In genomic region chr17:6069611-6070279, GRCh38 we compare ENCODE assay signal across 9 cellular contexts. TPM values are rescaled to one million over a fixed set of nuclear protein-coding genes. Genes with fewer than 3 reads are reported as not detected.
DNase-seq lines count a peak whose midpoint lies in the region; ATAC-seq and TF ChIP-seq lines count a peak whose summit lies in the region.
"Had no signal": no experiment of that assay in that cellular context is flagged by ENCODE, and none has a peak within 500 bp of the region (broad histone marks: within the 10 kb centered on the region; RNA-seq: fewer than 3 reads in every experiment).

No MANE protein-coding gene starts in this region.

- H3K4me1 Mint-ChIP-seq in GM23338, result peaks cover 28% of the 10 kb centered on the region
- peaks cover 4% of the 10 kb centered on the region for H3K4me1 Mint-ChIP-seq in T-helper 2 cell treated with Interferon-gamma antibody and Interleukin-4, amounts not matched to agents 5 μg/mL and 100 μg/mL, for 36 hours (ENCODE audit: low read depth)
- peaks cover 13% of the 10 kb centered on the region for H3K4me1 Mint-ChIP-seq in osteocyte (ENCODE audit: unreplicated experiment)

- H3K79me2 ChIP-seq in GM23338 (replicated peaks; ENCODE audit: insufficient read depth), result peaks cover 20% of the 10 kb centered on the region; the same call in 1 of the 2 replicates

- H3K4me2 ChIP-seq in GM23338, result peak overlapping the region; percentile 78

- intact Hi-C loops in Right ventricle myocardium superior (cut with DNase I), result no loop called here

- H3K4me3 ChIP-seq in GM23338, result peak overlapping the region; percentile 49; the same call in 1 of the 2 replicates
- H3K4me3 ChIP-seq: SK-N-MC had no signal

- peaks cover 2% of the 10 kb centered on the region; the same call in 2 of the 3 replicates for H3K9me3 Mint-ChIP-seq in GM23338
- no peaks in the 10 kb centered on the region for H3K9me3 Mint-ChIP-seq in T-helper 2 cell treated with Interferon-gamma antibody and Interleukin-4, amounts not matched to agents 5 μg/mL and 100 μg/mL, for 36 hours
- H3K9me3 Mint-ChIP-seq in osteocyte (ENCODE audit: unreplicated experiment), result no peaks in the 10 kb centered on the region

- H3K4me1 ChIP-seq in GM23338 (ENCODE audit: insufficient read depth), result no peaks in the 10 kb centered on the region; the same call in 1 of the 2 replicates

- peak overlapping the region; percentile 86 for H3K4me3 Mint-ChIP-seq in GM23338
- H3K4me3 Mint-ChIP-seq in T-helper 2 cell treated with Interferon-gamma antibody and Interleukin-4, amounts not matched to agents 5 μg/mL and 100 μg/mL, for 36 hours, result peak overlapping the region; percentile 76
- H3K4me3 Mint-ChIP-seq in osteocyte (ENCODE audit: unreplicated experiment), result peak overlapping the region; percentile 73

- H3K27me3 Mint-ChIP-seq in GM23338 (ENCODE audit: insufficient read depth, low read depth, poor library complexity) (peaks cover 22% of the 10 kb centered on the region), osteocyte (ENCODE audit: unreplicated experiment) (peaks cover 32% of the 10 kb centered on the region)
- H3K27me3 Mint-ChIP-seq in T-helper 2 cell treated with Interferon-gamma antibody and Interleukin-4, amounts not matched to agents 5 μg/mL and 100 μg/mL, for 36 hours (ENCODE audit: low read depth), result peaks cover 56% of the 10 kb centered on the region

- TF ChIP-seq CTCF in GM23338 (conservative IDR thresholded peaks at IDR 0.05; ENCODE audit: low read depth in 2 of 2) (no peak), osteocyte (IDR thresholded peaks at IDR 0.05) (no peak)

- no peak overlapping the region for H3K27ac ChIP-seq in GM23338 (ENCODE audit: low read depth)
- H3K27ac ChIP-seq: SK-N-MC had no signal

- no peaks in the 10 kb centered on the region for H3F3A ChIP-seq in GM23338 (replicated peaks; ENCODE audit: low read depth)

- peaks cover 26% of the 10 kb centered on the region for H3K27me3 ChIP-seq in GM23338 (ENCODE audit: insufficient read depth)

- H3K36me3 Mint-ChIP-seq in GM23338 (ENCODE audit: low read depth) (no peaks in the 10 kb centered on the region; the same call in 2 of the 3 replicates), osteocyte (ENCODE audit: unreplicated experiment) (no peaks in the 10 kb centered on the region)
- no peaks in the 10 kb centered on the region for H3K36me3 Mint-ChIP-seq in T-helper 2 cell treated with Interferon-gamma antibody and Interleukin-4, amounts not matched to agents 5 μg/mL and 100 μg/mL, for 36 hours (ENCODE audit: low read depth)

- no peaks in the 10 kb centered on the region for H3K9me2 ChIP-seq in GM23338 (ENCODE audit: insufficient read depth)

- H3K27ac Mint-ChIP-seq in GM23338, result no peak overlapping the region
- H3K27ac Mint-ChIP-seq in T-helper 2 cell treated with Interferon-gamma antibody and Interleukin-4, amounts not matched to agents 5 μg/mL and 100 μg/mL, for 36 hours, result no peak overlapping the region
- no peak overlapping the region for H3K27ac Mint-ChIP-seq in osteocyte (ENCODE audit: unreplicated experiment)

- no peaks in the 10 kb centered on the region; the same call in 1 of the 2 replicates for H4K20me1 ChIP-seq in GM23338 (replicated peaks; ENCODE audit: insufficient read depth)

- ATAC-seq in GM23338 (no peak), Right ventricle myocardium superior (ENCODE audit: poor library complexity) (peak; percentile 48), HG03097 (IDR thresholded peaks at IDR 0.05; ENCODE audit: low FRiP score, unreplicated experiment) (no peak), GM18868 (IDR thresholded peaks at IDR 0.05; ENCODE audit: unreplicated experiment) (no peak), SK-N-SH treated with all-trans-retinoic acid at 6 μM for 48 hours (no peak)

- DNase-seq in GM23338 (ENCODE audit: low spot score), result peak; percentile 21
- no peak for DNase-seq in T-helper 2 cell treated with Interferon-gamma antibody and Interleukin-4, amounts not matched to agents 5 μg/mL and 100 μg/mL, for 36 hours (ENCODE audit: low spot score)
- no peak for DNase-seq in Right ventricle myocardium superior
- DNase-seq in osteocyte (ENCODE audit: extremely low spot score, unreplicated experiment), result no peak
- no peak for DNase-seq in NCI-H187 (lab: John Stamatoyannopoulos, UW)

- no peaks in the 10 kb centered on the region for H3K36me3 ChIP-seq in GM23338 (ENCODE audit: insufficient read depth)

- no peak overlapping the region for H2AFZ ChIP-seq in GM23338

TF ChIP-seq in GM23338, 12 proteins besides CTCF, POLR2A, EP300 and RAD21:
- TF ChIP-seq ETS1 (IDR thresholded peaks at IDR 0.05), result no peak

TF ChIP-seq in SK-N-SH treated with all-trans-retinoic acid at 6 μM for 48 hours, 23 proteins besides CTCF, POLR2A, EP300 and RAD21 (continues in another document):
- TF ChIP-seq ZNF8 (CRISPR knock-in tag; IDR thresholded peaks at IDR 0.05) (no peak), ZFP30 (CRISPR knock-in tag; IDR thresholded peaks at IDR 0.05) (no peak), CREB5 (CRISPR knock-in tag; IDR thresholded peaks at IDR 0.05; ENCODE audit: low read depth) (no peak), PPARA (CRISPR knock-in tag; IDR thresholded peaks at IDR 0.05; ENCODE audit: borderline replicate concordance) (no peak), TSHZ2 (CRISPR knock-in tag; IDR thresholded peaks at IDR 0.05) (no peak), CSDC2 (CRISPR knock-in tag; IDR thresholded peaks at IDR 0.05) (no peak), TOX (CRISPR knock-in tag; IDR thresholded peaks at IDR 0.05; ENCODE audit: borderline replicate concordance) (no peak), ESRRG (CRISPR knock-in tag; IDR thresholded peaks at IDR 0.05) (no peak), BACH2 (CRISPR knock-in tag; IDR thresholded peaks at IDR 0.05; ENCODE audit: borderline replicate concordance) (no peak), GLIS3 (CRISPR knock-in tag; IDR thresholded peaks at IDR 0.05) (no peak), TCF4 (CRISPR knock-in tag; IDR thresholded peaks at IDR 0.05; ENCODE audit: borderline replicate concordance) (no peak), POU6F1 (CRISPR knock-in tag; IDR thresholded peaks at IDR 0.05; ENCODE audit: borderline replicate concordance, low read depth) (no peak), SNAI2 (CRISPR knock-in tag; IDR thresholded peaks at IDR 0.05) (no peak), ISL1 (CRISPR knock-in tag; IDR thresholded peaks at IDR 0.05) (no peak), ZC3H10 (CRISPR knock-in tag; IDR thresholded peaks at IDR 0.05) (no peak), ZFP3 (CRISPR knock-in tag; IDR thresholded peaks at IDR 0.05) (no peak)

RNA-seq across cellular contexts. Expression of gene WSCD1, which starts 0.4 kb away (rescaled TPM):
- total RNA-seq in GM23338 (2014; rRNA removed; shearing (Covaris generic)), result 35.8 and 38.9 TPM in 2 replicates
- polyA plus RNA-seq in GM23338 (2016; fragmentation: Nextera tagmentation; extraction: Ambion mirVana), result 6.1 and 6.8 TPM in 2 replicates
- total RNA-seq in Right ventricle myocardium superior (11.2 TPM), osteocyte (3.8 and 3.9 TPM in 2 replicates)
